ENCODE assay signal across 17 cellular contexts in the genomic region with DNA sequence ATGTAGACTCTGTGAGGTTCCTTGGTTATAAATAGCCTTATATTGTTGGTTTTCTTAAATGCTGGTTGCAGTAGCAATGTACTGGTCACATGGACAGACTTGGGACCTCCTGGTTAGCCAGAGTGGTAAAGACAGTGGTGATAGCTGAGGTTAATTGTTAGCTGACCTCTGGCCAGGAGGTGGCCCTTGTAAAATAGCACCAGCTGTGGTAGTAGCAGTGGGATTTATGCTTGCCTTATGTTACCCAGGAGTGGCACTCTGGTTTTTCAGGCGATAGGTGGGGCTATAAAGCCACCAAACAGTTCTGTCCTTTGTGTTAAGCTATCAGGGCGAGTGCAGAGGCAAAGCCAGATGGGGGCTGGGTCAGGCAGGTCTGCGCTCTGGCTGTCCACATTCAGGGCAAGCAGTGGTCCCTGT.
DNase-seq lines count a peak whose midpoint lies in the region; ATAC-seq, FAIRE-seq and TF ChIP-seq lines count a peak whose summit lies in the region.
"Had no signal": no experiment of that assay in that cellular context is flagged by ENCODE, and none has a peak within 500 bp of the region (broad histone marks: within the 10 kb centered on the region; RNA-seq: fewer than 3 reads in every experiment).

No MANE protein-coding gene starts in this region.

- no peak overlapping the region for H3K4me3 ChIP-seq in right lobe of liver
- H3K4me3 ChIP-seq: gastroesophageal sphincter, skin epidermis had no signal

- peak; percentile 10 for DNase-seq in ELR (ENCODE audit: low read depth)
- DNase-seq in HT-29 (ENCODE audit: low spot score) = peak; percentile 67
- DNase-seq in right lobe of liver = no peak
- no peak for DNase-seq in HPDE6-E6E7 (ENCODE audit: extremely low spot score)
- DNase-seq in cerebellum (ENCODE audit: low spot score) = no peak
- no peak for DNase-seq in GM12892 (ENCODE audit: insufficient read length)
- DNase-seq: activated CD4-positive, alpha-beta T cell treated with anti-CD3 and anti-CD28 coated beads for 1 hour; activated T-cell treated with anti-CD3 and anti-CD28 coated beads, Interleukin-2, amount 50 U/mL, for 72 hours; aorta; CD4-positive, alpha-beta T cell; naive thymus-derived CD8-positive, alpha-beta T cell; NCI-H1092; NCI-H69 had no signal

- no peak for FAIRE-seq in GM12892 (lab: Jason Lieb, UNC)

- WGBS in right lobe of liver (ENCODE audit: insufficient coverage, low coverage, low lambda C conversion rate, missing lambda C conversion rate) = no CpG with 5 or more reads among the region's 3 CpGs

- TF ChIP-seq CTCF in VCaP (conservative IDR thresholded peaks at IDR 0.05) (peak; percentile 44), right lobe of liver (IDR thresholded peaks at IDR 0.05) (peak in 1 of 4 donors; percentile 15)

- H3K36me3 ChIP-seq in right lobe of liver = no peaks in the 10 kb centered on the region
- H3K36me3 ChIP-seq: gastroesophageal sphincter had no signal

- H3K9me3 ChIP-seq in right lobe of liver = peaks cover 0 to 7% (median 2%) of the 10 kb centered on the region in 4 donors

- H3K27me3 ChIP-seq in right lobe of liver = no peaks in the 10 kb centered on the region
- H3K27me3 ChIP-seq: gastroesophageal sphincter had no signal

- intact Hi-C loops in right lobe of liver (cut with DNase I) = no loop called here

- H3K27ac ChIP-seq in VCaP = no peak overlapping the region
- no peak overlapping the region for H3K27ac ChIP-seq in right lobe of liver
- H3K27ac ChIP-seq: gastroesophageal sphincter, skin epidermis had no signal

- no peaks in the 10 kb centered on the region for H3K4me1 ChIP-seq in right lobe of liver
- H3K4me1 ChIP-seq: gastroesophageal sphincter had no signal

- ATAC-seq in right lobe of liver = peak in 3 of 4 donors; percentile 14 to 59 (median 20)
- ATAC-seq in HG02973 (IDR thresholded peaks at IDR 0.05; ENCODE audit: unreplicated experiment) = no peak
- ATAC-seq: activated T-cell treated with anti-CD3 and anti-CD28 coated beads, Interleukin-2, amount 50 U/mL, for 72 hours; gastroesophageal sphincter; naive thymus-derived CD8-positive, alpha-beta T cell had no signal

- TF ChIP-seq POLR2A in right lobe of liver (IDR thresholded peaks at IDR 0.05) = no peak
- no peak for TF ChIP-seq POLR2A in GM12892 (IDR thresholded peaks at IDR 0.05; ENCODE audit: low read depth, low read length)

Comparison
In these comparisons a context has a peak if more than half of its experiments do, and no peak if none do; other contexts are left out.
1. DNase-seq: peak in ELR (single experiment) and HT-29 (single experiment); none in right lobe of liver (0 of 3), HPDE6-E6E7 (single experiment), cerebellum (single experiment) and GM12892 (single experiment).